14 cellular contexts compared by ENCODE assay signal in genomic region chr11:11501546-11502274, GRCh38.
A peak's percentile ranks its signal among the peaks of the same experiment; 100 is the strongest.
DNase-seq lines count a peak whose midpoint lies in the region; ATAC-seq and TF ChIP-seq lines count a peak whose summit lies in the region.
"Had no signal": no experiment of that assay in that cellular context is flagged by ENCODE, and none has a peak within 500 bp of the region (broad histone marks: within the 10 kb centered on the region; RNA-seq: fewer than 3 reads in every experiment).

No MANE protein-coding gene starts in this region.

- peak; percentile 65 to 67 for ATAC-seq in left cardiac atrium

- H3K27me3 ChIP-seq in ascending aorta (no peaks in the 10 kb centered on the region), parathyroid adenoma (ENCODE audit: control insufficient read depth, insufficient read depth, low read length) (no peaks in the 10 kb centered on the region)
- H3K27me3 ChIP-seq: ovary had no signal

- peak overlapping the region; percentile 79 to 81 for H3K27ac ChIP-seq in ascending aorta
- H3K27ac ChIP-seq in parathyroid adenoma, result peak overlapping the region; percentile 56
- H3K27ac ChIP-seq: ovary had no signal

- intact Hi-C loops in ascending aorta (cut with DNase I), result loop anchor here (2.0 to 5.0 kb wide), 2 partner anchors 25 to 86 kb away; no protein-coding TSS in a partner anchor
- intact Hi-C loops in left cardiac atrium (cut with DNase I), result no loop called here

- peak overlapping the region in 1 of 2 donors; percentile 15 for H3K4me3 ChIP-seq in ascending aorta
- no peak overlapping the region for H3K4me3 ChIP-seq in parathyroid adenoma (ENCODE audit: low read depth, low read length)
- H3K4me3 ChIP-seq: ovary had no signal

- DNase-seq in G401 (ENCODE audit: low spot score) (peak; percentile 45), ascending aorta (ENCODE audit: low spot score in 2 of 2) (no peak), left cardiac atrium (no peak), NCI-H2107 (lab: John Stamatoyannopoulos, UW) (no peak), activated gamma-delta T cell (lab: John Stamatoyannopoulos, UW) (no peak), NCI-H2171 treated with DMSO at 0.1 percent for 48 hours (lab: John Stamatoyannopoulos, UW) (no peak), NCI-H187 treated with DMSO at 0.1 percent for 48 hours (lab: John Stamatoyannopoulos, UW) (no peak)
- DNase-seq: activated naive CD4-positive, alpha-beta T cell treated with anti-CD3 and anti-CD28 coated beads for 36 hours; mesendoderm; NCI-H774; ovary; SHP77; stimulated activated CD4-positive, alpha-beta T cell treated with anti-CD3 and anti-CD28 coated beads, Interleukin-1b, Interleukin-23, amount 100 ng/mL, for 48 hours had no signal

- peaks cover 14 to 25% of the 10 kb centered on the region in 2 donors for H3K4me1 ChIP-seq in ascending aorta
- H3K4me1 ChIP-seq in parathyroid adenoma, result peaks cover 31% of the 10 kb centered on the region

- no peak overlapping the region for H3K4me2 ChIP-seq in parathyroid adenoma (ENCODE audit: low read length)

- in situ Hi-C loops in G401 (cut with HindIII; ENCODE audit: low sequenced_read_pairs), result no loop called here

- H3K9ac ChIP-seq in parathyroid adenoma, result no peak overlapping the region

- TF ChIP-seq CTCF in ascending aorta (IDR thresholded peaks at IDR 0.05) (no peak), parathyroid adenoma (IDR thresholded peaks at IDR 0.05) (no peak)

- H2AFZ ChIP-seq in parathyroid adenoma, result peak overlapping the region; percentile 56

- H3K79me2 ChIP-seq in parathyroid adenoma, result no peaks in the 10 kb centered on the region

- H3K9me3 ChIP-seq in ascending aorta (no peaks in the 10 kb centered on the region), parathyroid adenoma (ENCODE audit: control insufficient read depth, low read length) (no peaks in the 10 kb centered on the region)
- H3K9me3 ChIP-seq: ovary had no signal

- H3K36me3 ChIP-seq in ascending aorta (no peaks in the 10 kb centered on the region), parathyroid adenoma (ENCODE audit: control insufficient read depth, insufficient read depth, low read length) (no peaks in the 10 kb centered on the region)
- H3K36me3 ChIP-seq: ovary had no signal
